11 cellular contexts compared by ENCODE assay signal in genomic region chr11:117697319-117697718, GRCh38.
"Had no signal": no experiment of that assay in that cellular context is flagged by ENCODE, and none has a peak within 500 bp of the region (broad histone marks: within the 10 kb centered on the region; RNA-seq: fewer than 3 reads in every experiment).

No MANE protein-coding gene starts in this region.

- H3K9ac ChIP-seq: GM23248 had no signal

- DNase-seq: GM23248, GOT3, H7, H9, HCEC 1CT, HFFc6 had no signal

- H3K4me1 ChIP-seq: HAP-1 had no signal

- H3K4me2 ChIP-seq: GM23338 had no signal

- ATAC-seq: HCT116 had no signal

- H3K36me3 ChIP-seq: HAP-1 had no signal

- H3K27ac ChIP-seq: GM23248 had no signal

- FAIRE-seq: H1, H54 had no signal

- H3K4me3 ChIP-seq: GM23248, GM23338, HAP-1 had no signal

- H2AFZ ChIP-seq: GM23248 had no signal

- H3K9me3 ChIP-seq: HAP-1 had no signal
